8 cellular contexts compared by ENCODE assay signal in genomic region chr9:113886471-113886870, GRCh38. TPM values are rescaled to one million over a fixed set of nuclear protein-coding genes. Genes with fewer than 3 reads are reported as not detected.
A peak's percentile ranks its signal among the peaks of the same experiment; 100 is the strongest.
DNase-seq lines count a peak whose midpoint lies in the region; ATAC-seq, FAIRE-seq and TF ChIP-seq lines count a peak whose summit lies in the region.

No MANE protein-coding gene starts in this region.

- H3K4ac ChIP-seq in H1 (replicated peaks; ENCODE audit: insufficient read length, low read depth, low read length): no peak overlapping the region

- no peaks in the 10 kb centered on the region for H3K27me3 Mint-ChIP-seq in natural killer cell treated with Interleukin-12 subunit alpha and Interleukin-12 subunit beta and Interleukin-15 and Interleukin-18, amount 100 ng/mL, for 72 hours

- POLR2A ChIA-PET in H1 (lab: Charles Lee; ENCODE audit: partially characterized antibody): interaction anchor here (0.7 to 1.0 kb wide), 2 partner anchors 10 to 343 kb away, joined by 3 to 4 read pairs; no protein-coding TSS in a partner anchor

- no peak for TF ChIP-seq EP300 in H1 (IDR thresholded peaks at IDR 0.05; ENCODE audit: borderline replicate concordance in 1 of 2, low read depth in 2 of 2, low read length in 2 of 2)

- DNase-seq in MV-4-11 (lab: John Stamatoyannopoulos, UW): peak; percentile 48
- DNase-seq in H1 (ENCODE audit: low read depth in 1 of 2, low spot score in 2 of 2): no peak
- DNase-seq in natural killer cell treated with Interleukin-12 subunit alpha and Interleukin-12 subunit beta and Interleukin-15 and Interleukin-18, amount 100 ng/mL, for 72 hours (ENCODE audit: low spot score): no peak
- no peak for DNase-seq in NCI-H774 (lab: John Stamatoyannopoulos, UW)
- DNase-seq in NK-92 treated with Interleukin-12 subunit alpha and Interleukin-12 subunit beta, amount 100 ng/mL, for 24 hours (lab: John Stamatoyannopoulos, UW): no peak
- no peak for DNase-seq in GM03348 (ENCODE audit: low spot score)

- no peaks in the 10 kb centered on the region for H3K23me2 ChIP-seq in H1 (ENCODE audit: low read depth, low read length)

- H3K9me3 ChIP-seq in BLaER1 treated with 17β-estradiol and CSF1 and Interleukin-3, amounts not matched to agents 10 nM and 100 nM (replicated peaks in 1 of 11): peaks cover 26 to 36% (median 36%) of the 10 kb centered on the region in 11 experiments
- peaks cover 9 to 10% of the 10 kb centered on the region in 2 experiments; a peak in 3 of 4 replicates for H3K9me3 ChIP-seq in H1 (ENCODE audit: insufficient read depth in 2 of 2, low read depth in 1 of 2, low read length in 1 of 2)

- no peaks in the 10 kb centered on the region for H3K9me3 Mint-ChIP-seq in natural killer cell treated with Interleukin-12 subunit alpha and Interleukin-12 subunit beta and Interleukin-15 and Interleukin-18, amount 100 ng/mL, for 72 hours

- no peak for FAIRE-seq in H1 (lab: Jason Lieb, UNC)

- peak overlapping the region; percentile 48 to 73 (median 67); a peak in 21 of 22 replicates for H3K9ac ChIP-seq in BLaER1 treated with 17β-estradiol and CSF1 and Interleukin-3, amounts not matched to agents 10 nM and 100 nM
- H3K9ac ChIP-seq in H1 (replicated peaks in 1 of 4; ENCODE audit: extremely low read depth in 1 of 4, low read depth in 3 of 4, low read length in 3 of 4): no peak overlapping the region

- CTCF ChIA-PET in H1 (lab: Charles Lee; ENCODE audit: partially characterized antibody): interaction anchor here (1.9 kb wide), 1 partner anchor 10 kb away, joined by 5 read pairs; the partner anchor contains the start of gene ZNF618

- TF ChIP-seq CTCF in H1 (IDR thresholded peaks at IDR 0.05; ENCODE audit: control extremely low read depth in 1 of 3, insufficient read depth in 1 of 3, low read depth in 1 of 3, low read length in 3 of 3): no peak

- peak in 1 of 2 donors; percentile 62 for ATAC-seq in natural killer cell treated with Interleukin-12 subunit alpha and Interleukin-12 subunit beta and Interleukin-15 and Interleukin-18, amount 100 ng/mL, for 72 hours
- ATAC-seq in HG03457 (IDR thresholded peaks at IDR 0.05; ENCODE audit: unreplicated experiment): no peak

- H3K56ac ChIP-seq in H1 (replicated peaks; ENCODE audit: insufficient read length, low read depth, low read length): no peak overlapping the region

- no peak overlapping the region for H2BK120ac ChIP-seq in H1 (replicated peaks; ENCODE audit: low read depth, low read length)

- H3K79me2 ChIP-seq in H1 (ENCODE audit: control insufficient read depth in 1 of 2, insufficient read depth in 2 of 2, low read length in 2 of 2): peaks cover 3 to 86% of the 10 kb centered on the region in 2 experiments; a peak in 2 of 4 replicates

- peaks cover 0 to 31% (median 3%) of the 10 kb centered on the region in 11 experiments; a peak in 4 of 22 replicates for H4K20me1 ChIP-seq in BLaER1 treated with 17β-estradiol and CSF1 and Interleukin-3, amounts not matched to agents 10 nM and 100 nM
- peaks cover 0 to 6% of the 10 kb centered on the region in 2 experiments for H4K20me1 ChIP-seq in H1 (replicated peaks in 1 of 2; ENCODE audit: control insufficient read depth in 1 of 2, insufficient read depth in 2 of 2, low read length in 2 of 2)

- no peak overlapping the region for H4K91ac ChIP-seq in H1 (replicated peaks; ENCODE audit: insufficient read length, low read length)

- H3K4me3 ChIP-seq in BLaER1 treated with 17β-estradiol and CSF1 and Interleukin-3, amounts not matched to agents 10 nM and 100 nM: peak overlapping the region; percentile 31 to 55 (median 47); a peak in 19 of 20 replicates
- peak overlapping the region in 1 of 4 experiments; percentile 3; a peak in 1 of 8 replicates for H3K4me3 ChIP-seq in H1 (ENCODE audit: extremely low read depth in 1 of 4, insufficient read depth in 2 of 4, low read depth in 3 of 4, low read length in 4 of 4)

- no peak overlapping the region for H2AFZ ChIP-seq in H1 (ENCODE audit: low read length)

- H2AK5ac ChIP-seq in H1 (ENCODE audit: low read depth, low read length): no peak overlapping the region

- no peak overlapping the region for H3K23ac ChIP-seq in H1 (ENCODE audit: insufficient read length)

- peak overlapping the region; percentile 84 for H3K4me3 Mint-ChIP-seq in natural killer cell treated with Interleukin-12 subunit alpha and Interleukin-12 subunit beta and Interleukin-15 and Interleukin-18, amount 100 ng/mL, for 72 hours

- H3K18ac ChIP-seq in H1 (ENCODE audit: extremely low read depth, low read length): no peak overlapping the region

- no peaks in the 10 kb centered on the region for H3K27me3 ChIP-seq in BLaER1 treated with 17β-estradiol and CSF1 and Interleukin-3, amounts not matched to agents 10 nM and 100 nM
- H3K27me3 ChIP-seq in H1 (replicated peaks in 1 of 4; ENCODE audit: control insufficient read depth in 3 of 4, extremely low read depth in 1 of 4, insufficient read depth in 3 of 4, low read length in 3 of 4): no peaks in the 10 kb centered on the region

- H3K27ac ChIP-seq in BLaER1 treated with 17β-estradiol and CSF1 and Interleukin-3, amounts not matched to agents 10 nM and 100 nM: peak overlapping the region in 10 of 11 experiments; percentile 28 to 80 (median 70); a peak in 18 of 22 replicates
- H3K27ac ChIP-seq in H1 (ENCODE audit: low read depth, low read length): no peak overlapping the region

- H3K27ac Mint-ChIP-seq in natural killer cell treated with Interleukin-12 subunit alpha and Interleukin-12 subunit beta and Interleukin-15 and Interleukin-18, amount 100 ng/mL, for 72 hours: peak overlapping the region; percentile 73 to 86

- H2BK5ac ChIP-seq in H1 (ENCODE audit: low read depth, low read length): no peak overlapping the region

- H4K5ac ChIP-seq in H1 (ENCODE audit: insufficient read length, low read depth, low read length): no peak overlapping the region

- H4K8ac ChIP-seq in H1 (ENCODE audit: extremely low read depth, insufficient read depth, low read length): no peak overlapping the region

- no peaks in the 10 kb centered on the region for H3K36me3 Mint-ChIP-seq in natural killer cell treated with Interleukin-12 subunit alpha and Interleukin-12 subunit beta and Interleukin-15 and Interleukin-18, amount 100 ng/mL, for 72 hours

- peaks cover 15% of the 10 kb centered on the region for H3K79me1 ChIP-seq in H1 (ENCODE audit: low read depth, low read length)

- no peak overlapping the region for H2BK15ac ChIP-seq in H1 (ENCODE audit: low read length)

- H3K14ac ChIP-seq in H1 (ENCODE audit: insufficient read length): no peak overlapping the region

- no peak for TF ChIP-seq POLR2A in H1 (IDR thresholded peaks at IDR 0.05; ENCODE audit: control extremely low read depth in 1 of 2, low read depth in 2 of 2, low read length in 2 of 2)

- peaks cover 32 to 60% (median 47%) of the 10 kb centered on the region in 10 experiments for H3K4me1 ChIP-seq in BLaER1 treated with 17β-estradiol and CSF1 and Interleukin-3, amounts not matched to agents 10 nM and 100 nM
- peaks cover 7 to 20% (median 15%) of the 10 kb centered on the region in 4 experiments for H3K4me1 ChIP-seq in H1 (replicated peaks in 1 of 4; ENCODE audit: control insufficient read depth in 3 of 4, insufficient read depth in 4 of 4, low read length in 3 of 4)

- TF ChIP-seq RAD21 in H1 (IDR thresholded peaks at IDR 0.05 in 1 of 2, conservative IDR thresholded peaks at IDR 0.05 in 1 of 2; ENCODE audit: low read depth in 2 of 2, low read length in 2 of 2): no peak

- H3K4me2 ChIP-seq in BLaER1 treated with 17β-estradiol and CSF1 and Interleukin-3, amounts not matched to agents 10 nM and 100 nM: peak overlapping the region; percentile 76 to 97 (median 87)
- no peak overlapping the region for H3K4me2 ChIP-seq in H1 (ENCODE audit: insufficient read depth in 1 of 2, low read depth in 2 of 2, low read length in 2 of 2)

- no peak overlapping the region for H2BK12ac ChIP-seq in H1 (ENCODE audit: low read depth, low read length)

- H2BK20ac ChIP-seq in H1 (ENCODE audit: low read length): no peak overlapping the region

- H3K36me3 ChIP-seq in BLaER1 treated with 17β-estradiol and CSF1 and Interleukin-3, amounts not matched to agents 10 nM and 100 nM: peaks cover 17 to 46% (median 38%) of the 10 kb centered on the region in 11 experiments
- H3K36me3 ChIP-seq in H1 (ENCODE audit: control insufficient read depth in 2 of 4, insufficient read depth in 4 of 4, low read length in 3 of 4): peaks cover 0 to 10% (median 2%) of the 10 kb centered on the region in 4 experiments; a peak in 3 of 8 replicates

- 12% methylated on average over 1 of the region's 1 CpG; no CpG with 5 or more reads in 1 of the 2 experiments for WGBS in H1 (ENCODE audit: extremely low coverage in 1 of 2, insufficient coverage in 1 of 2, insufficient read length in 1 of 2, insufficient replicate concordance in 2 of 2, low coverage in 1 of 2, low lambda C conversion rate in 2 of 2, missing lambda C conversion rate in 1 of 2), 2 experiments

- H3K4me1 Mint-ChIP-seq in natural killer cell treated with Interleukin-12 subunit alpha and Interleukin-12 subunit beta and Interleukin-15 and Interleukin-18, amount 100 ng/mL, for 72 hours (ENCODE audit: low read depth in 2 of 2): peaks cover 9 to 20% of the 10 kb centered on the region in 2 donors

TF ChIP-seq in H1, 55 proteins besides CTCF, POLR2A, EP300 and RAD21:
- peak; percentile 35; the same call in 1 of the 2 replicates for TF ChIP-seq TEAD4 (IDR thresholded peaks at IDR 0.05; ENCODE audit: low read depth, low read length)
- no peak for TF ChIP-seq PHF8 (conservative IDR thresholded peaks at IDR 0.05; ENCODE audit: low read depth, low read length)

RNA-seq across cellular contexts. Expression of gene ZNF618, which starts 10.4 kb away (rescaled TPM):
- total RNA-seq in H1 (2021; fragmentation: NEBNext Ultra II Directional; extraction: Animal tissue kit (Norgen Biotek cat#: 25700)): 28.5 and 31.4 TPM in 2 replicates
- polyA plus RNA-seq in H1 (2011; rRNA removed): 9.6 and 11.2 TPM in 2 replicates
- 7.3 TPM for polyA plus RNA-seq in H1 (2011; cell fraction: cytosol; rRNA removed)
- polyA plus RNA-seq in H1 (2011; cell fraction: nucleus; rRNA removed): 27.9 TPM
- 12.4 to 15.7 TPM (median 14.4 TPM) in 4 replicates for polyA plus RNA-seq in H1 (2012, experiment 1 of 2)
- polyA plus RNA-seq in H1 (2012, experiment 2 of 2): 5.8 TPM
- 17.0 TPM for polyA plus RNA-seq in H1 (2013, experiment 1 of 2)
- polyA plus RNA-seq in H1 (2013, experiment 2 of 2): 16.1 TPM
- polyA minus RNA-seq in H1 (2011; rRNA and poly(A)+ RNA removed): 15.2 and 17.9 TPM in 2 replicates
- polyA minus RNA-seq in H1 (2011; cell fraction: cytosol; rRNA and poly(A)+ RNA removed): 10.3 TPM
- 21.1 TPM for polyA minus RNA-seq in H1 (2011; cell fraction: nucleus; rRNA and poly(A)+ RNA removed)
- 1 to 10 TPM in 1 of 2 donors, under 1 TPM in 1; 0.33 to 1.4 TPM for total RNA-seq in natural killer cell treated with Interleukin-12 subunit alpha and Interleukin-12 subunit beta and Interleukin-15 and Interleukin-18, amount 100 ng/mL, for 72 hours

Comparison
In these comparisons a context has a peak if more than half of its experiments do, and no peak if none do; other contexts are left out.
1. H3K4me2 ChIP-seq: peak in BLaER1 treated with 17β-estradiol and CSF1 and Interleukin-3, amounts not matched to agents 10 nM and 100 nM (11 of 11); none in H1 (0 of 2).
2. H3K9ac ChIP-seq: peak in BLaER1 treated with 17β-estradiol and CSF1 and Interleukin-3, amounts not matched to agents 10 nM and 100 nM (11 of 11); none in H1 (0 of 4).
3. RNA of gene ZNF618, which starts 10.4 kb away (total RNA-seq): 28.5 to 31.4 TPM in H1; 0.33 to 1.4 TPM in natural killer cell treated with Interleukin-12 subunit alpha and Interleukin-12 subunit beta and Interleukin-15 and Interleukin-18, amount 100 ng/mL, for 72 hours; every median in the first group is over 10 times any median in the second.